ENCODE assay signal across 9 cellular contexts in genomic region chr20:36493801-36494114, GRCh38. TPM values are rescaled to one million over a fixed set of nuclear protein-coding genes. Genes with fewer than 3 reads are reported as not detected.
DNase-seq lines count a peak whose midpoint lies in the region; ATAC-seq and TF ChIP-seq lines count a peak whose summit lies in the region.
"Had no signal": no experiment of that assay in that cellular context is flagged by ENCODE, and none has a peak within 500 bp of the region (broad histone marks: within the 10 kb centered on the region; RNA-seq: fewer than 3 reads in every experiment).

No MANE protein-coding gene starts in this region.

- POLR2A ChIA-PET in CD4-positive, alpha-beta T cell (lab: Charles Lee) = no interaction called here

- ATAC-seq in CD4-positive, alpha-beta T cell (ENCODE audit: poor library complexity) = no peak
- ATAC-seq in Right ventricle myocardium inferior (peak; percentile 49), omental fat pad (ENCODE audit: low FRiP score) (no peak), GM21447 (IDR thresholded peaks at IDR 0.05; ENCODE audit: unreplicated experiment) (no peak)

- CTCF ChIA-PET in CD4-positive, alpha-beta T cell (lab: Charles Lee) = no interaction called here

- no peak overlapping the region for H3K27ac ChIP-seq in CD4-positive, alpha-beta T cell (ENCODE audit: low read depth, low read length)

- H3K4me1 Mint-ChIP-seq in CD4-positive, alpha-beta T cell (ENCODE audit: low read depth) = peaks cover 44% of the 10 kb centered on the region
- H3K4me1 Mint-ChIP-seq in CD14-positive monocyte = peaks cover 27% of the 10 kb centered on the region
- H3K4me1 Mint-ChIP-seq in activated CD4-positive, alpha-beta T cell treated with anti-CD3 and anti-CD28 coated beads, Interleukin-2, amount 10 ng/mL, durations not matched to agents 24 days and 14 days = peaks cover 27% of the 10 kb centered on the region

- H3K27ac Mint-ChIP-seq in CD4-positive, alpha-beta T cell = peak overlapping the region; percentile 51
- peak overlapping the region in 2 of 7 donors; percentile 16 to 55 for H3K27ac Mint-ChIP-seq in CD14-positive monocyte
- no peak overlapping the region for H3K27ac Mint-ChIP-seq in activated CD4-positive, alpha-beta T cell treated with anti-CD3 and anti-CD28 coated beads, Interleukin-2, amount 10 ng/mL, durations not matched to agents 24 days and 14 days

- no peak overlapping the region for H3K4me3 Mint-ChIP-seq in CD4-positive, alpha-beta T cell
- H3K4me3 Mint-ChIP-seq in CD14-positive monocyte = no peak overlapping the region
- H3K4me3 Mint-ChIP-seq in activated CD4-positive, alpha-beta T cell treated with anti-CD3 and anti-CD28 coated beads, Interleukin-2, amount 10 ng/mL, durations not matched to agents 24 days and 14 days = no peak overlapping the region

- no peak for TF ChIP-seq CTCF in CD4-positive, alpha-beta T cell (IDR thresholded peaks at IDR 0.05)
- TF ChIP-seq CTCF in omental fat pad (IDR thresholded peaks at IDR 0.05) = no peak
- TF ChIP-seq CTCF in CD14-positive monocyte (IDR thresholded peaks at IDR 0.05) = no peak

- peaks cover 40% of the 10 kb centered on the region for H3K36me3 Mint-ChIP-seq in CD4-positive, alpha-beta T cell (ENCODE audit: low read depth)
- H3K36me3 Mint-ChIP-seq in CD14-positive monocyte = peaks cover 34 to 51% of the 10 kb centered on the region in 2 donors
- peaks cover 15% of the 10 kb centered on the region for H3K36me3 Mint-ChIP-seq in activated CD4-positive, alpha-beta T cell treated with anti-CD3 and anti-CD28 coated beads, Interleukin-2, amount 10 ng/mL, durations not matched to agents 24 days and 14 days (ENCODE audit: low read depth)

- no peaks in the 10 kb centered on the region for H3K27me3 Mint-ChIP-seq in CD4-positive, alpha-beta T cell
- peaks cover 0 to 2% (median 0%) of the 10 kb centered on the region in 3 donors for H3K27me3 Mint-ChIP-seq in CD14-positive monocyte (ENCODE audit: low read depth in 3 of 3)
- no peaks in the 10 kb centered on the region for H3K27me3 Mint-ChIP-seq in activated CD4-positive, alpha-beta T cell treated with anti-CD3 and anti-CD28 coated beads, Interleukin-2, amount 10 ng/mL, durations not matched to agents 24 days and 14 days

- H3K9me3 Mint-ChIP-seq in CD4-positive, alpha-beta T cell = no peaks in the 10 kb centered on the region
- no peaks in the 10 kb centered on the region for H3K9me3 Mint-ChIP-seq in CD14-positive monocyte
- no peaks in the 10 kb centered on the region for H3K9me3 Mint-ChIP-seq in activated CD4-positive, alpha-beta T cell treated with anti-CD3 and anti-CD28 coated beads, Interleukin-2, amount 10 ng/mL, durations not matched to agents 24 days and 14 days

- intact Hi-C loops in CD4-positive, alpha-beta T cell (cut with DNase I, micrococcal nuclease) = loop anchor here in 1 of 2 experiments (5.0 kb wide), 1 partner anchor 291 kb away; no protein-coding TSS in a partner anchor
- intact Hi-C loops in Right ventricle myocardium inferior (cut with DNase I) (no loop called here), posterior vena cava (cut with DNase I) (no loop called here), CD14-positive monocyte (cut with micrococcal nuclease) (no loop called here)
- intact Hi-C loops in activated CD4-positive, alpha-beta T cell treated with anti-CD3 and anti-CD28 coated beads, Interleukin-2, amount 10 ng/mL, durations not matched to agents 24 days and 14 days (cut with micrococcal nuclease) = loop anchor here (2.0 kb wide), 1 partner anchor 29 kb away; no protein-coding TSS in a partner anchor

- DNase-seq in CD4-positive, alpha-beta T cell = no peak
- DNase-seq in T1000 (lab: John Stamatoyannopoulos, UW) (peak; percentile 43), Right ventricle myocardium inferior (ENCODE audit: missing footprints) (peak; percentile 82), posterior vena cava (ENCODE audit: low spot score) (peak; percentile 92), omental fat pad (ENCODE audit: low spot score) (no peak), CD14-positive monocyte (ENCODE audit: low spot score) (no peak)
- no peak for DNase-seq in activated CD4-positive, alpha-beta T cell treated with anti-CD3 and anti-CD28 coated beads, Interleukin-2, amount 10 ng/mL, durations not matched to agents 24 days and 14 days
- DNase-seq: effector memory CD4-positive, alpha-beta T cell had no signal

- H3K9me3 ChIP-seq in CD4-positive, alpha-beta T cell (ENCODE audit: control insufficient read depth, low read length) = no peaks in the 10 kb centered on the region

- no peaks in the 10 kb centered on the region for H3K27me3 ChIP-seq in CD4-positive, alpha-beta T cell (ENCODE audit: control insufficient read depth, insufficient read depth, low read length)

RNA-seq across cellular contexts. Expression of gene MYL9, which starts 47.6 kb away (rescaled TPM):
- not detected for total RNA-seq in CD4-positive, alpha-beta T cell
- 1,923 TPM for total RNA-seq in Right ventricle myocardium inferior
- 1,000 to 10,000 TPM; 2,680 to 3,095 TPM for total RNA-seq in posterior vena cava
- total RNA-seq in omental fat pad = 100 to 1,000 TPM in 2 of 4 donors, 10 to 100 TPM in 2; 57.0 to 145 (median 102) TPM
- under 1 TPM; 0.08 to 0.20 TPM for polyA plus RNA-seq in CD14-positive monocyte
- total RNA-seq in activated CD4-positive, alpha-beta T cell treated with anti-CD3 and anti-CD28 coated beads, Interleukin-2, amount 10 ng/mL, durations not matched to agents 24 days and 14 days = 0.14 and 0.33 TPM in 2 replicates

Comparison
In these comparisons a context has a peak if more than half of its experiments do, and no peak if none do; other contexts are left out.
1. DNase-seq: peak in T1000 (single experiment), Right ventricle myocardium inferior (single experiment) and posterior vena cava (single experiment); none in CD4-positive, alpha-beta T cell (0 of 10), omental fat pad (single experiment), CD14-positive monocyte (single experiment) and activated CD4-positive, alpha-beta T cell treated with anti-CD3 and anti-CD28 coated beads, Interleukin-2, amount 10 ng/mL, durations not matched to agents 24 days and 14 days (single experiment).
2. RNA of gene MYL9, which starts 47.6 kb away (total RNA-seq): 2,680 to 3,095 TPM in posterior vena cava, 1,923 TPM in Right ventricle myocardium inferior (single experiment) and 57.0 to 145 TPM in omental fat pad; 0.14 to 0.33 TPM in activated CD4-positive, alpha-beta T cell treated with anti-CD3 and anti-CD28 coated beads, Interleukin-2, amount 10 ng/mL, durations not matched to agents 24 days and 14 days and not detected in CD4-positive, alpha-beta T cell; every median in the first group is over 10 times any median in the second.